ENCODE assay signal across 8 cellular contexts in the genomic region with DNA sequence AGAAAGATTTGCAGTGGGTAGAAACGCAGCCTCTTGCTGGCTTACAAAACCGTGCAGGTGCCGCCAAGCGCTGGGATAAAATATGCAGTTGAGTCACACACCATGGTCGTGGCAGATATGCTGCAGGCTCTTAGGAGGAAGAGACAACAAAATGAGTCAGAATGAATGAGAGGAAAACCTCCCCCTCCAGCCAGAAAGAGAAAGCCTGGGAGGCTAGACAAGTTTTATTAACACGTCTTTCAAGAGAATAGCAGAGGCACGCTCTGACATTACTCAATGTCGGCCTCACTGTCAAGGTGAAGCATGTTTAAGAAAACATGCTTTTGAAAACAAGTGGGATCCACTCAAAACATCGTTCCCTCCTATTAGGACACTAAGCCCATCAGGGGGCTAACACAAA. TPM values are rescaled to one million over a fixed set of nuclear protein-coding genes. Genes with fewer than 3 reads are reported as not detected.
A peak's percentile ranks its signal among the peaks of the same experiment; 100 is the strongest.
DNase-seq lines count a peak whose midpoint lies in the region; ATAC-seq and TF ChIP-seq lines count a peak whose summit lies in the region.

No MANE protein-coding gene starts in this region.

- ATAC-seq in HG02852 (IDR thresholded peaks at IDR 0.05; ENCODE audit: unreplicated experiment) (no peak), GM21529 (IDR thresholded peaks at IDR 0.05; ENCODE audit: unreplicated experiment) (no peak)

- H3K36me3 ChIP-seq in vagina = no peaks in the 10 kb centered on the region

- TF ChIP-seq CTCF in vagina (IDR thresholded peaks at IDR 0.05) = no peak

- intact Hi-C loops in posterior cingulate gyrus (cut with DNase I) = no loop called here
- intact Hi-C loops in vagina (cut with DNase I) = no loop called here

- DNase-seq in GM03348 (ENCODE audit: low spot score) (peak; percentile 80), NCI-H460 (ENCODE audit: extremely low read depth, low read depth) (peak; percentile 43), epithelial cell of prostate (ENCODE audit: low read depth, low spot score) (peak; percentile 95), posterior cingulate gyrus (peak in 7 of 10 donors; percentile 18 to 84 (median 37)), T-helper 2 cell (no peak), vagina (ENCODE audit: extremely low spot score in 2 of 2) (no peak)

- no peaks in the 10 kb centered on the region for H3K4me1 ChIP-seq in vagina

- no peak for TF ChIP-seq POLR2A in vagina (IDR thresholded peaks at IDR 0.05)

- H3K27ac ChIP-seq in epithelial cell of prostate = peak overlapping the region; percentile 73
- no peak overlapping the region for H3K27ac ChIP-seq in vagina

- H3K4me3 ChIP-seq in vagina = no peak overlapping the region

- H3K9me3 ChIP-seq in vagina = no peaks in the 10 kb centered on the region

- no peaks in the 10 kb centered on the region for H3K27me3 ChIP-seq in vagina

RNA-seq across cellular contexts. Expression of a gene that starts 37.1 kb away (rescaled TPM):
- total RNA-seq in NCI-H460 (2014; rRNA removed; shearing (Covaris generic)) = 9.8 TPM in 2 replicates
- polyA plus RNA-seq in NCI-H460 (2014; cell fraction: nucleus; rRNA removed) = 6.4 and 11.8 TPM in 2 replicates
- 30.4 TPM for total RNA-seq in vagina

Comparison
In these comparisons a context has a peak if more than half of its experiments do, and no peak if none do; other contexts are left out.
1. DNase-seq: peak in GM03348 (single experiment), NCI-H460 (single experiment), epithelial cell of prostate (single experiment) and posterior cingulate gyrus (7 of 10); none in T-helper 2 cell (0 of 5) and vagina (0 of 2).